5 cellular contexts compared by ENCODE assay signal in genomic region chr22:46355996-46356471, GRCh38.
"Had no signal": no experiment of that assay in that cellular context is flagged by ENCODE, and none has a peak within 500 bp of the region (broad histone marks: within the 10 kb centered on the region; RNA-seq: fewer than 3 reads in every experiment).

No MANE protein-coding gene starts in this region.

- H3K4me1 Mint-ChIP-seq: activated CD4-positive, alpha-beta memory T cell treated with anti-CD3 and anti-CD28 coated beads, Interleukin-2, amount 10 ng/mL, durations not matched to agents 7 days and 5 days; activated CD4-positive, alpha-beta T cell treated with anti-CD3 and anti-CD28 coated beads for 36 hours had no signal

- H3K36me3 Mint-ChIP-seq: natural killer cell had no signal

- H3K27me3 ChIP-seq: right lobe of liver had no signal

- H3K4me3 ChIP-seq: lower lobe of right lung, right lobe of liver had no signal

- H3K27ac Mint-ChIP-seq: activated CD4-positive, alpha-beta memory T cell treated with anti-CD3 and anti-CD28 coated beads, Interleukin-2, amount 10 ng/mL, durations not matched to agents 7 days and 5 days; activated CD4-positive, alpha-beta T cell treated with anti-CD3 and anti-CD28 coated beads for 36 hours; natural killer cell had no signal

- H3K27ac ChIP-seq: lower lobe of right lung, right lobe of liver had no signal

- H3K4me1 ChIP-seq: right lobe of liver had no signal

- H3K27me3 Mint-ChIP-seq: activated CD4-positive, alpha-beta memory T cell treated with anti-CD3 and anti-CD28 coated beads, Interleukin-2, amount 10 ng/mL, durations not matched to agents 7 days and 5 days; activated CD4-positive, alpha-beta T cell treated with anti-CD3 and anti-CD28 coated beads for 36 hours had no signal

- H3K9me3 ChIP-seq: lower lobe of right lung, right lobe of liver had no signal

- H3K9me3 Mint-ChIP-seq: activated CD4-positive, alpha-beta memory T cell treated with anti-CD3 and anti-CD28 coated beads, Interleukin-2, amount 10 ng/mL, durations not matched to agents 7 days and 5 days; natural killer cell had no signal

- H3K4me3 Mint-ChIP-seq: activated CD4-positive, alpha-beta memory T cell treated with anti-CD3 and anti-CD28 coated beads, Interleukin-2, amount 10 ng/mL, durations not matched to agents 7 days and 5 days; activated CD4-positive, alpha-beta T cell treated with anti-CD3 and anti-CD28 coated beads for 36 hours; natural killer cell had no signal
